ENCODE assay signal across 25 cellular contexts in the genomic region with DNA sequence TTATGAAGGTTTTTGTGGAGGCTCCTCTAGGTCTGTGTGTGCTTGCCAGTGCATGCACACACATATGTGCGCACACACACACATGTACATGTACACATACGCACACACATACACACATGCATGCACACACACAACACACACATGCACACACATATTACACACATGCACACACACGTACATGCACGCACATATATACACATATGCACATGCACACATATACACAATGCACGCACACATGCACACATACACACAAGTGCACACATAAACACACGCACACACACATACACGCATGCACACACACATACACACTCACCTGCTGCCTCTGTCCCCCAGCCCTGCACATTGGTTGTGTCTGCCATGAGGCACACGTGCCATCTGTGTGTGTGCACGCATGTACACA.
"Had no signal": no experiment of that assay in that cellular context is flagged by ENCODE, and none has a peak within 500 bp of the region (broad histone marks: within the 10 kb centered on the region; RNA-seq: fewer than 3 reads in every experiment).

No MANE protein-coding gene starts in this region.

- H3K4me1 ChIP-seq: prostate gland had no signal

- H3K36me3 ChIP-seq: gastrocnemius medialis, neural progenitor cell, prostate gland, right atrium auricular region, sigmoid colon, stomach, tibial nerve had no signal

- H3K27me3 ChIP-seq: gastrocnemius medialis, right atrium auricular region, testis had no signal

- FAIRE-seq: colon, kidney had no signal

- H3K4me2 ChIP-seq: neural progenitor cell had no signal

- H2AFZ ChIP-seq: neural progenitor cell had no signal

- H3K4me3 ChIP-seq: gastrocnemius medialis, neural progenitor cell, prostate gland, right atrium auricular region, sigmoid colon, testis, tibial nerve had no signal

- ATAC-seq: esophagus mucosa; gastrocnemius medialis; left lobe of liver; naive thymus-derived CD4-positive, alpha-beta T cell; stimulated activated effector memory CD8-positive, alpha-beta T cell treated with anti-CD3 and anti-CD28 coated beads, Interleukin-12 subunit alpha, Interleukin-12 subunit beta, amount 100 ng/mL, for 72 hours had no signal

- H3K9ac ChIP-seq: neural progenitor cell had no signal

- H3K27ac ChIP-seq: epithelial cell of prostate, neural progenitor cell, prostate gland, right atrium auricular region, sigmoid colon, stomach, testis, tibial nerve had no signal

- H3K9me3 ChIP-seq: gastrocnemius medialis, prostate gland, right atrium auricular region, sigmoid colon, testis had no signal

- DNase-seq: effector CD8-positive, alpha-beta T cell; endodermal cell; foreskin fibroblast; gastrocnemius medialis; head of caudate nucleus; kidney; mesendoderm; midbrain; naive thymus-derived CD4-positive, alpha-beta T cell; nucleus accumbens; sigmoid colon; stimulated activated CD4-positive, alpha-beta T cell treated with anti-CD3 and anti-CD28 coated beads, Interleukin-2, amount 100 ng/mL, for 24 hours; stimulated activated CD4-positive, alpha-beta T cell treated with anti-CD3 and anti-CD28 coated beads, Interleukin-4, amount 100 ng/mL, for 24 hours; stimulated activated naive CD4-positive, alpha-beta T cell treated with Interleukin-2 at 50 U/mL for 16 hours; stomach; testis had no signal
